20 cellular contexts compared by ENCODE assay signal in genomic region chr2:181896286-181896685, GRCh38. TPM values are rescaled to one million over a fixed set of nuclear protein-coding genes. Genes with fewer than 3 reads are reported as not detected.
DNase-seq lines count a peak whose midpoint lies in the region; ATAC-seq and TF ChIP-seq lines count a peak whose summit lies in the region.
"Had no signal": no experiment of that assay in that cellular context is flagged by ENCODE, and none has a peak within 500 bp of the region (broad histone marks: within the 10 kb centered on the region; RNA-seq: fewer than 3 reads in every experiment).

No MANE protein-coding gene starts in this region.

- no peak for TF ChIP-seq EP300 in stomach (IDR thresholded peaks at IDR 0.05)

- H3K23ac ChIP-seq in mesenchymal stem cell (ENCODE audit: low read length in 2 of 2): no peak overlapping the region
- H3K23ac ChIP-seq in mesendoderm (ENCODE audit: low read length): no peak overlapping the region

- H2BK12ac ChIP-seq in mesenchymal stem cell (ENCODE audit: low read length in 2 of 2): no peak overlapping the region

- peaks cover 73% of the 10 kb centered on the region for H3K79me2 ChIP-seq in Karpas-422 (ENCODE audit: low read length)
- peaks cover 2% of the 10 kb centered on the region for H3K79me2 ChIP-seq in mesendoderm (ENCODE audit: control insufficient read depth, insufficient read depth, low read length)

- no peak for ATAC-seq in GM21786 (IDR thresholded peaks at IDR 0.05; ENCODE audit: unreplicated experiment)
- no peak for ATAC-seq in GM21423 (IDR thresholded peaks at IDR 0.05; ENCODE audit: unreplicated experiment)
- ATAC-seq: heart right ventricle had no signal

- H3K36me3 ChIP-seq in Karpas-422 (ENCODE audit: insufficient read depth, low read length): peaks cover 56% of the 10 kb centered on the region; the same call in 1 of the 2 replicates
- peaks cover 3% of the 10 kb centered on the region for H3K36me3 ChIP-seq in colonic mucosa
- H3K36me3 ChIP-seq in mesenchymal stem cell (ENCODE audit: control insufficient read depth in 1 of 2, insufficient read depth in 2 of 2, low read depth in 1 of 2, low read length in 2 of 2): peaks cover 6 to 67% of the 10 kb centered on the region in 2 experiments
- H3K36me3 ChIP-seq in stomach: peaks cover 8 to 29% (median 26%) of the 10 kb centered on the region in 4 donors
- H3K36me3 ChIP-seq in mesendoderm (ENCODE audit: control insufficient read depth, insufficient read depth, low read length): no peaks in the 10 kb centered on the region

- H3K27me3 ChIP-seq in Karpas-422 (ENCODE audit: low read length) (no peaks in the 10 kb centered on the region), colonic mucosa (no peaks in the 10 kb centered on the region), mesenchymal stem cell (ENCODE audit: control insufficient read depth in 1 of 2, insufficient read depth in 1 of 2, low read length in 2 of 2) (no peaks in the 10 kb centered on the region), stomach (no peaks in the 10 kb centered on the region), mesendoderm (ENCODE audit: insufficient read depth, low read length, poor library complexity) (no peaks in the 10 kb centered on the region)
- H3K27me3 ChIP-seq: heart right ventricle, upper lobe of left lung had no signal

- H3K4me1 ChIP-seq in Karpas-422 (ENCODE audit: low read length): peaks cover 40% of the 10 kb centered on the region
- H3K4me1 ChIP-seq in colonic mucosa: no peaks in the 10 kb centered on the region
- peaks cover 3% of the 10 kb centered on the region for H3K4me1 ChIP-seq in mesenchymal stem cell (ENCODE audit: control insufficient read depth, insufficient read depth, low read depth, low read length)
- peaks cover 9 to 84% (median 57%) of the 10 kb centered on the region in 4 donors for H3K4me1 ChIP-seq in stomach
- no peaks in the 10 kb centered on the region for H3K4me1 ChIP-seq in mesendoderm (ENCODE audit: control insufficient read depth, low read depth, low read length)

- H2AK5ac ChIP-seq in mesenchymal stem cell (ENCODE audit: low read length, severe bottlenecking) (no peak overlapping the region), mesendoderm (ENCODE audit: low read length) (no peak overlapping the region)

- no peaks in the 10 kb centered on the region for H3K9me2 ChIP-seq in Karpas-422 (replicated peaks; ENCODE audit: insufficient read depth, low read length)

- no peak overlapping the region for H4K8ac ChIP-seq in mesenchymal stem cell (ENCODE audit: low read length)
- H4K8ac ChIP-seq in mesendoderm (ENCODE audit: low read depth, low read length): no peak overlapping the region

- 78% methylated on average over 1 of the region's 1 CpG for WGBS in mesenchymal stem cell
- WGBS in stomach, 5 donors: 20 to 49% (median 33%) methylated on average over 1 of the region's 1 CpG
- no CpG with 5 or more reads among the region's 1 CpG for whole genome bisulfite sequencing in mesendoderm (ENCODE audit: extremely low coverage, insufficient coverage, low lambda C conversion rate)

- H2BK15ac ChIP-seq in mesenchymal stem cell (ENCODE audit: low read depth, poor library complexity, severe bottlenecking): no peak overlapping the region
- H2BK15ac ChIP-seq in mesendoderm (replicated peaks; ENCODE audit: low read depth): no peak overlapping the region

- H4K20me1 ChIP-seq in Karpas-422 (ENCODE audit: insufficient read depth, low read depth, low read length): no peaks in the 10 kb centered on the region

- H2BK120ac ChIP-seq in mesenchymal stem cell (ENCODE audit: low read depth, low read length) (no peak overlapping the region), mesendoderm (ENCODE audit: low read depth, low read length) (no peak overlapping the region)

- H3K79me1 ChIP-seq in mesenchymal stem cell (replicated peaks; ENCODE audit: low read length, poor library complexity, severe bottlenecking): no peaks in the 10 kb centered on the region
- H3K79me1 ChIP-seq in mesendoderm (ENCODE audit: low read length): peaks cover 2% of the 10 kb centered on the region

- H3K4ac ChIP-seq in mesenchymal stem cell (ENCODE audit: low read depth in 1 of 2, low read length in 2 of 2) (no peak overlapping the region), mesendoderm (ENCODE audit: low read depth, low read length) (no peak overlapping the region)

- H3K18ac ChIP-seq in mesenchymal stem cell (ENCODE audit: low read depth in 1 of 2, low read length in 2 of 2) (no peak overlapping the region), mesendoderm (ENCODE audit: low read length) (no peak overlapping the region)

- H2BK5ac ChIP-seq in mesenchymal stem cell (ENCODE audit: low read depth, low read length, poor library complexity, severe bottlenecking) (no peak overlapping the region), mesendoderm (ENCODE audit: low read length) (no peak overlapping the region)

- H3K27ac ChIP-seq in Karpas-422 (ENCODE audit: low read length): no peak overlapping the region
- peak overlapping the region; percentile 66 for H3K27ac ChIP-seq in colonic mucosa
- H3K27ac ChIP-seq in mesenchymal stem cell (ENCODE audit: low read length, poor library complexity, severe bottlenecking): peak overlapping the region; percentile 37
- H3K27ac ChIP-seq in stomach: peak overlapping the region in 4 of 5 donors; percentile 34 to 100 (median 81)
- H3K27ac ChIP-seq in mesendoderm (ENCODE audit: low read depth, low read length): no peak overlapping the region

- H3K56ac ChIP-seq in mesendoderm (ENCODE audit: low read length): no peak overlapping the region

- no peak overlapping the region for H2AFZ ChIP-seq in Karpas-422 (ENCODE audit: low read length)
- no peak overlapping the region for H2AFZ ChIP-seq in mesenchymal stem cell (ENCODE audit: low read depth, low read length)

- no peak for DNase-seq in Karpas-422
- no peak for DNase-seq in colonic mucosa
- DNase-seq in mesenchymal stem cell: no peak
- DNase-seq in stomach: no peak
- DNase-seq in NCI-H1092 treated with DMSO at 0.1 percent for 48 hours (lab: John Stamatoyannopoulos, UW): no peak
- no peak for DNase-seq in mesendoderm
- DNase-seq: activated CD4-positive, alpha-beta T cell treated with anti-CD3 and anti-CD28 coated beads, Interleukin-2, amount 50 U/mL, for 48 hours; activated naive CD4-positive, alpha-beta T cell treated with Interleukin-2 at 50 U/mL for 16 hours; activated T-cell treated with anti-CD3 and anti-CD28 coated beads for 4 hours; amygdala; effector CD8-positive, alpha-beta T cell; heart right ventricle; NCI-H1417 treated with DMSO at 0.1 percent for 48 hours; NCI-H526 treated with DMSO at 0.1 percent for 48 hours; SIG-M5; stimulated activated CD4-positive, alpha-beta T cell treated with anti-CD3 and anti-CD28 coated beads, Interleukin-2, amount 100 ng/mL, for 24 hours; T-helper 2 cell; upper lobe of left lung had no signal

- intact Hi-C loops in colonic mucosa (cut with DNase I) (no loop called here), stomach (cut with DNase I; ENCODE audit: low total_unique reads) (no loop called here)

- H3K4me2 ChIP-seq in Karpas-422 (ENCODE audit: low read depth, low read length, poor library complexity, severe bottlenecking) (peak overlapping the region; percentile 1), mesenchymal stem cell (ENCODE audit: low read length, poor library complexity, severe bottlenecking) (peak overlapping the region; percentile 54), mesendoderm (ENCODE audit: low read length) (no peak overlapping the region)

- no peak overlapping the region for H3K14ac ChIP-seq in mesenchymal stem cell (ENCODE audit: low read length in 2 of 2)

- H4K5ac ChIP-seq in mesendoderm (ENCODE audit: low read length): no peak overlapping the region

- no peak for TF ChIP-seq POLR2A in stomach (IDR thresholded peaks at IDR 0.05)

- no peak overlapping the region for H4K91ac ChIP-seq in mesenchymal stem cell (ENCODE audit: low read length)

- H3K9ac ChIP-seq in Karpas-422 (ENCODE audit: low read length) (no peak overlapping the region), colonic mucosa (ENCODE audit: low read depth in 2 of 2, low read length in 2 of 2) (peak overlapping the region in 1 of 2 donors; percentile 26), mesenchymal stem cell (ENCODE audit: low read length) (peak overlapping the region; percentile 33), mesendoderm (ENCODE audit: low read length) (no peak overlapping the region)

- H3K4me3 ChIP-seq in Karpas-422 (ENCODE audit: low read length): no peak overlapping the region
- peak overlapping the region; percentile 5 for H3K4me3 ChIP-seq in colonic mucosa
- no peak overlapping the region for H3K4me3 ChIP-seq in mesenchymal stem cell (ENCODE audit: insufficient read depth in 1 of 2, low read depth in 1 of 2, low read length in 2 of 2)
- H3K4me3 ChIP-seq in stomach: peak overlapping the region in 2 of 4 donors; percentile 81 to 82
- H3K4me3 ChIP-seq in mesendoderm (ENCODE audit: low read length): no peak overlapping the region

- no peaks in the 10 kb centered on the region for H3K9me3 ChIP-seq in Karpas-422 (ENCODE audit: low read length)
- no peaks in the 10 kb centered on the region for H3K9me3 ChIP-seq in colonic mucosa
- H3K9me3 ChIP-seq in mesenchymal stem cell (ENCODE audit: control insufficient read depth, low read length): no peaks in the 10 kb centered on the region
- no peaks in the 10 kb centered on the region for H3K9me3 ChIP-seq in stomach
- H3K9me3 ChIP-seq: heart right ventricle, upper lobe of left lung had no signal

- TF ChIP-seq CTCF in colonic mucosa (IDR thresholded peaks at IDR 0.05) (no peak), stomach (IDR thresholded peaks at IDR 0.05) (no peak)

RNA-seq across cellular contexts. Expression of gene ITPRID2, which starts 4.8 kb away (rescaled TPM):
- total RNA-seq in Karpas-422 (2014; rRNA removed; shearing (Covaris generic); ENCODE audit: low replicate concordance): 82.0 and 136 TPM in 2 replicates
- total RNA-seq in colonic mucosa: 100 to 1,000 TPM; 141 to 323 TPM
- 99.4 TPM for polyA plus RNA-seq in mesenchymal stem cell (2013, experiment 1 of 2)
- polyA plus RNA-seq in mesenchymal stem cell (2013, experiment 2 of 2): 110 TPM
- 100 to 1,000 TPM in 4 of 5 donors, 10 to 100 TPM in 1; 53.1 to 222 (median 146) TPM for total RNA-seq in stomach
- 10 to 100 TPM; 19.4 to 62.9 (median 37.6) TPM for polyA plus RNA-seq in stomach
- 7.4 TPM for polyA plus RNA-seq in mesendoderm (2013, experiment 1 of 2)
- 6.5 TPM for polyA plus RNA-seq in mesendoderm (2013, experiment 2 of 2)

Comparison
In these comparisons a context has a peak if more than half of its experiments do, and no peak if none do; other contexts are left out.
1. H3K27ac ChIP-seq: peak in colonic mucosa (single experiment), mesenchymal stem cell (single experiment) and stomach (4 of 5); none in Karpas-422 (single experiment) and mesendoderm (single experiment).